1 cellular context compared by ENCODE assay signal in the genomic region with DNA sequence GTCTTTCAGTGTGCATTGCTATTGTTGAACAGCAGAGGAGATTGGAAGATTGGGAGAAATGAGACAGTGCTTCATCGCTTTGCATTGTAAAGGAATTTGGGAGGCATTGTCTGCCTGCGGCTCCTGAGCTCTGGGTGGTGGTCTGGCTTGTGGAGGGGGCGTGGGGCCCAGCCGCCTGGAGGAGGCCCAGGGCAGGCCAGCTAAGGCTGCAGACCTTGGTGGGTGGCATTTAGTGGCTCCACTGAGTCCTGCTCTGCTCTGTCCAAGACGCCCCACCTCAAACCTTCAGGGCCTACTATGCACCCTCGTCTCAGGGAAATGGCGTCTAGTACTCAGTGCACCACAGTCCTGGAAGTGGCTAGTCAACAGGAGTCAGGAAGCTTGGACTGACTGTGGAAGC.
TF ChIP-seq lines count a peak whose summit lies in the region.

No MANE protein-coding gene starts in this region.

TF ChIP-seq in HepG2, 621 proteins besides CTCF, POLR2A, EP300 and RAD21:
- TF ChIP-seq, protein P1, sequence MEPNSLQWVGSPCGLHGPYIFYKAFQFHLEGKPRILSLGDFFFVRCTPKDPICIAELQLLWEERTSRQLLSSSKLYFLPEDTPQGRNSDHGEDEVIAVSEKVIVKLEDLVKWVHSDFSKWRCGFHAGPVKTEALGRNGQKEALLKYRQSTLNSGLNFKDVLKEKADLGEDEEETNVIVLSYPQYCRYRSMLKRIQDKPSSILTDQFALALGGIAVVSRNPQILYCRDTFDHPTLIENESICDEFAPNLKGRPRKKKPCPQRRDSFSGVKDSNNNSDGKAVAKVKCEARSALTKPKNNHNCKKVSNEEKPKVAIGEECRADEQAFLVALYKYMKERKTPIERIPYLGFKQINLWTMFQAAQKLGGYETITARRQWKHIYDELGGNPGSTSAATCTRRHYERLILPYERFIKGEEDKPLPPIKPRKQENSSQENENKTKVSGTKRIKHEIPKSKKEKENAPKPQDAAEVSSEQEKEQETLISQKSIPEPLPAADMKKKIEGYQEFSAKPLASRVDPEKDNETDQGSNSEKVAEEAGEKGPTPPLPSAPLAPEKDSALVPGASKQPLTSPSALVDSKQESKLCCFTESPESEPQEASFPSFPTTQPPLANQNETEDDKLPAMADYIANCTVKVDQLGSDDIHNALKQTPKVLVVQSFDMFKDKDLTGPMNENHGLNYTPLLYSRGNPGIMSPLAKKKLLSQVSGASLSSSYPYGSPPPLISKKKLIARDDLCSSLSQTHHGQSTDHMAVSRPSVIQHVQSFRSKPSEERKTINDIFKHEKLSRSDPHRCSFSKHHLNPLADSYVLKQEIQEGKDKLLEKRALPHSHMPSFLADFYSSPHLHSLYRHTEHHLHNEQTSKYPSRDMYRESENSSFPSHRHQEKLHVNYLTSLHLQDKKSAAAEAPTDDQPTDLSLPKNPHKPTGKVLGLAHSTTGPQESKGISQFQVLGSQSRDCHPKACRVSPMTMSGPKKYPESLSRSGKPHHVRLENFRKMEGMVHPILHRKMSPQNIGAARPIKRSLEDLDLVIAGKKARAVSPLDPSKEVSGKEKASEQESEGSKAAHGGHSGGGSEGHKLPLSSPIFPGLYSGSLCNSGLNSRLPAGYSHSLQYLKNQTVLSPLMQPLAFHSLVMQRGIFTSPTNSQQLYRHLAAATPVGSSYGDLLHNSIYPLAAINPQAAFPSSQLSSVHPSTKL (CRISPR knock-in tag; IDR thresholded peaks at IDR 0.05), result no peak
- TF ChIP-seq, protein P2, sequence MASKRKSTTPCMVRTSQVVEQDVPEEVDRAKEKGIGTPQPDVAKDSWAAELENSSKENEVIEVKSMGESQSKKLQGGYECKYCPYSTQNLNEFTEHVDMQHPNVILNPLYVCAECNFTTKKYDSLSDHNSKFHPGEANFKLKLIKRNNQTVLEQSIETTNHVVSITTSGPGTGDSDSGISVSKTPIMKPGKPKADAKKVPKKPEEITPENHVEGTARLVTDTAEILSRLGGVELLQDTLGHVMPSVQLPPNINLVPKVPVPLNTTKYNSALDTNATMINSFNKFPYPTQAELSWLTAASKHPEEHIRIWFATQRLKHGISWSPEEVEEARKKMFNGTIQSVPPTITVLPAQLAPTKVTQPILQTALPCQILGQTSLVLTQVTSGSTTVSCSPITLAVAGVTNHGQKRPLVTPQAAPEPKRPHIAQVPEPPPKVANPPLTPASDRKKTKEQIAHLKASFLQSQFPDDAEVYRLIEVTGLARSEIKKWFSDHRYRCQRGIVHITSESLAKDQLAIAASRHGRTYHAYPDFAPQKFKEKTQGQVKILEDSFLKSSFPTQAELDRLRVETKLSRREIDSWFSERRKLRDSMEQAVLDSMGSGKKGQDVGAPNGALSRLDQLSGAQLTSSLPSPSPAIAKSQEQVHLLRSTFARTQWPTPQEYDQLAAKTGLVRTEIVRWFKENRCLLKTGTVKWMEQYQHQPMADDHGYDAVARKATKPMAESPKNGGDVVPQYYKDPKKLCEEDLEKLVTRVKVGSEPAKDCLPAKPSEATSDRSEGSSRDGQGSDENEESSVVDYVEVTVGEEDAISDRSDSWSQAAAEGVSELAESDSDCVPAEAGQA (IDR thresholded peaks at IDR 0.05; ENCODE audit: low read depth), result no peak
- TF ChIP-seq, protein P2 (CRISPR knock-in tag; IDR thresholded peaks at IDR 0.05; ENCODE audit: borderline replicate concordance), result no peak
- TF ChIP-seq, protein P3, sequence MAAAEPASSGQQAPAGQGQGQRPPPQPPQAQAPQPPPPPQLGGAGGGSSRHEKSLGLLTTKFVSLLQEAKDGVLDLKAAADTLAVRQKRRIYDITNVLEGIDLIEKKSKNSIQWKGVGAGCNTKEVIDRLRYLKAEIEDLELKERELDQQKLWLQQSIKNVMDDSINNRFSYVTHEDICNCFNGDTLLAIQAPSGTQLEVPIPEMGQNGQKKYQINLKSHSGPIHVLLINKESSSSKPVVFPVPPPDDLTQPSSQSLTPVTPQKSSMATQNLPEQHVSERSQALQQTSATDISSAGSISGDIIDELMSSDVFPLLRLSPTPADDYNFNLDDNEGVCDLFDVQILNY (CRISPR knock-in tag; conservative IDR thresholded peaks at IDR 0.05), result no peak
- TF ChIP-seq GFI1 (CRISPR knock-in tag; IDR thresholded peaks at IDR 0.05; ENCODE audit: borderline replicate concordance) (no peak), SIX1 (CRISPR knock-in tag; IDR thresholded peaks at IDR 0.05; ENCODE audit: borderline replicate concordance) (no peak), ZNF317 (CRISPR knock-in tag; IDR thresholded peaks at IDR 0.05) (no peak), GPN1 (CRISPR knock-in tag; IDR thresholded peaks at IDR 0.05; ENCODE audit: borderline replicate concordance) (no peak), KDM5B (CRISPR knock-in tag; IDR thresholded peaks at IDR 0.05; ENCODE audit: borderline replicate concordance) (no peak), AGO1 (IDR thresholded peaks at IDR 0.05; ENCODE audit: low read depth, low read length, poor library complexity, severe bottlenecking) (no peak), ZNF264 (CRISPR knock-in tag; IDR thresholded peaks at IDR 0.05) (no peak), SIX4 (CRISPR knock-in tag; IDR thresholded peaks at IDR 0.05) (no peak), ZNF709 (CRISPR knock-in tag; IDR thresholded peaks at IDR 0.05) (no peak)
- TF ChIP-seq, protein P4, sequence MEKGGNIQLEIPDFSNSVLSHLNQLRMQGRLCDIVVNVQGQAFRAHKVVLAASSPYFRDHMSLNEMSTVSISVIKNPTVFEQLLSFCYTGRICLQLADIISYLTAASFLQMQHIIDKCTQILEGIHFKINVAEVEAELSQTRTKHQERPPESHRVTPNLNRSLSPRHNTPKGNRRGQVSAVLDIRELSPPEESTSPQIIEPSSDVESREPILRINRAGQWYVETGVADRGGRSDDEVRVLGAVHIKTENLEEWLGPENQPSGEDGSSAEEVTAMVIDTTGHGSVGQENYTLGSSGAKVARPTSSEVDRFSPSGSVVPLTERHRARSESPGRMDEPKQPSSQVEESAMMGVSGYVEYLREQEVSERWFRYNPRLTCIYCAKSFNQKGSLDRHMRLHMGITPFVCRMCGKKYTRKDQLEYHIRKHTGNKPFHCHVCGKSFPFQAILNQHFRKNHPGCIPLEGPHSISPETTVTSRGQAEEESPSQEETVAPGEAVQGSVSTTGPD (CRISPR knock-in tag; IDR thresholded peaks at IDR 0.05), result no peak
- TF ChIP-seq, protein P5, sequence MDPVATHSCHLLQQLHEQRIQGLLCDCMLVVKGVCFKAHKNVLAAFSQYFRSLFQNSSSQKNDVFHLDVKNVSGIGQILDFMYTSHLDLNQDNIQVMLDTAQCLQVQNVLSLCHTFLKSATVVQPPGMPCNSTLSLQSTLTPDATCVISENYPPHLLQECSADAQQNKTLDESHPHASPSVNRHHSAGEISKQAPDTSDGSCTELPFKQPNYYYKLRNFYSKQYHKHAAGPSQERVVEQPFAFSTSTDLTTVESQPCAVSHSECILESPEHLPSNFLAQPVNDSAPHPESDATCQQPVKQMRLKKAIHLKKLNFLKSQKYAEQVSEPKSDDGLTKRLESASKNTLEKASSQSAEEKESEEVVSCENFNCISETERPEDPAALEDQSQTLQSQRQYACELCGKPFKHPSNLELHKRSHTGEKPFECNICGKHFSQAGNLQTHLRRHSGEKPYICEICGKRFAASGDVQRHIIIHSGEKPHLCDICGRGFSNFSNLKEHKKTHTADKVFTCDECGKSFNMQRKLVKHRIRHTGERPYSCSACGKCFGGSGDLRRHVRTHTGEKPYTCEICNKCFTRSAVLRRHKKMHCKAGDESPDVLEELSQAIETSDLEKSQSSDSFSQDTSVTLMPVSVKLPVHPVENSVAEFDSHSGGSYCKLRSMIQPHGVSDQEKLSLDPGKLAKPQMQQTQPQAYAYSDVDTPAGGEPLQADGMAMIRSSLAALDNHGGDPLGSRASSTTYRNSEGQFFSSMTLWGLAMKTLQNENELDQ (CRISPR knock-in tag; IDR thresholded peaks at IDR 0.05; ENCODE audit: borderline replicate concordance), result no peak
- TF ChIP-seq, protein P6, sequence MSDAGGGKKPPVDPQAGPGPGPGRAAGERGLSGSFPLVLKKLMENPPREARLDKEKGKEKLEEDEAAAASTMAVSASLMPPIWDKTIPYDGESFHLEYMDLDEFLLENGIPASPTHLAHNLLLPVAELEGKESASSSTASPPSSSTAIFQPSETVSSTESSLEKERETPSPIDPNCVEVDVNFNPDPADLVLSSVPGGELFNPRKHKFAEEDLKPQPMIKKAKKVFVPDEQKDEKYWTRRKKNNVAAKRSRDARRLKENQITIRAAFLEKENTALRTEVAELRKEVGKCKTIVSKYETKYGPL (CRISPR knock-in tag; IDR thresholded peaks at IDR 0.05), result no peak
- TF ChIP-seq, protein P7, sequence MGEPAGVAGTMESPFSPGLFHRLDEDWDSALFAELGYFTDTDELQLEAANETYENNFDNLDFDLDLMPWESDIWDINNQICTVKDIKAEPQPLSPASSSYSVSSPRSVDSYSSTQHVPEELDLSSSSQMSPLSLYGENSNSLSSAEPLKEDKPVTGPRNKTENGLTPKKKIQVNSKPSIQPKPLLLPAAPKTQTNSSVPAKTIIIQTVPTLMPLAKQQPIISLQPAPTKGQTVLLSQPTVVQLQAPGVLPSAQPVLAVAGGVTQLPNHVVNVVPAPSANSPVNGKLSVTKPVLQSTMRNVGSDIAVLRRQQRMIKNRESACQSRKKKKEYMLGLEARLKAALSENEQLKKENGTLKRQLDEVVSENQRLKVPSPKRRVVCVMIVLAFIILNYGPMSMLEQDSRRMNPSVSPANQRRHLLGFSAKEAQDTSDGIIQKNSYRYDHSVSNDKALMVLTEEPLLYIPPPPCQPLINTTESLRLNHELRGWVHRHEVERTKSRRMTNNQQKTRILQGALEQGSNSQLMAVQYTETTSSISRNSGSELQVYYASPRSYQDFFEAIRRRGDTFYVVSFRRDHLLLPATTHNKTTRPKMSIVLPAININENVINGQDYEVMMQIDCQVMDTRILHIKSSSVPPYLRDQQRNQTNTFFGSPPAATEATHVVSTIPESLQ (CRISPR knock-in tag; conservative IDR thresholded peaks at IDR 0.05), result no peak
- TF ChIP-seq, protein P8, sequence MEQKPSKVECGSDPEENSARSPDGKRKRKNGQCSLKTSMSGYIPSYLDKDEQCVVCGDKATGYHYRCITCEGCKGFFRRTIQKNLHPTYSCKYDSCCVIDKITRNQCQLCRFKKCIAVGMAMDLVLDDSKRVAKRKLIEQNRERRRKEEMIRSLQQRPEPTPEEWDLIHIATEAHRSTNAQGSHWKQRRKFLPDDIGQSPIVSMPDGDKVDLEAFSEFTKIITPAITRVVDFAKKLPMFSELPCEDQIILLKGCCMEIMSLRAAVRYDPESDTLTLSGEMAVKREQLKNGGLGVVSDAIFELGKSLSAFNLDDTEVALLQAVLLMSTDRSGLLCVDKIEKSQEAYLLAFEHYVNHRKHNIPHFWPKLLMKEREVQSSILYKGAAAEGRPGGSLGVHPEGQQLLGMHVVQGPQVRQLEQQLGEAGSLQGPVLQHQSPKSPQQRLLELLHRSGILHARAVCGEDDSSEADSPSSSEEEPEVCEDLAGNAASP (CRISPR knock-in tag; IDR thresholded peaks at IDR 0.05; ENCODE audit: borderline replicate concordance), result no peak
- TF ChIP-seq, protein P9, sequence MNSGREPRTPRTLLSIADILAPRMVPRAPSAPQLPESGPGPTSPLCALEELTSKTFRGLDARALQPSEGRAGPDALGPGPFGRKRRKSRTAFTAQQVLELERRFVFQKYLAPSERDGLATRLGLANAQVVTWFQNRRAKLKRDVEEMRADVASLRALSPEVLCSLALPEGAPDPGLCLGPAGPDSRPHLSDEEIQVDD (CRISPR knock-in tag; IDR thresholded peaks at IDR 0.05; ENCODE audit: borderline replicate concordance), result no peak
- TF ChIP-seq, protein P10, sequence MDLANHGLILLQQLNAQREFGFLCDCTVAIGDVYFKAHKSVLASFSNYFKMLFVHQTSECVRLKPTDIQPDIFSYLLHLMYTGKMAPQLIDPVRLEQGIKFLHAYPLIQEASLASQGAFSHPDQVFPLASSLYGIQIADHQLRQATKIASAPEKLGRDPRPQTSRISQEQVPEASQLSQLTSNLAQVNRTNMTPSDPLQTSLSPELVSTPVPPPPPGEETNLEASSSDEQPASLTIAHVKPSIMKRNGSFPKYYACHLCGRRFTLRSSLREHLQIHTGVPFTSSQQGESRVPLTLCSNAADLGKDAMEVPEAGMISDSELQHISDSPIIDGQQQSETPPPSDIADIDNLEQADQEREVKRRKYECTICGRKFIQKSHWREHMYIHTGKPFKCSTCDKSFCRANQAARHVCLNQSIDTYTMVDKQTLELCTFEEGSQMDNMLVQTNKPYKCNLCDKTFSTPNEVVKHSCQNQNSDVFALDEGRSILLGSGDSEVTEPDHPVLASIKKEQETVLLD (CRISPR knock-in tag; IDR thresholded peaks at IDR 0.05; ENCODE audit: low read depth), result no peak
- TF ChIP-seq, protein P11, sequence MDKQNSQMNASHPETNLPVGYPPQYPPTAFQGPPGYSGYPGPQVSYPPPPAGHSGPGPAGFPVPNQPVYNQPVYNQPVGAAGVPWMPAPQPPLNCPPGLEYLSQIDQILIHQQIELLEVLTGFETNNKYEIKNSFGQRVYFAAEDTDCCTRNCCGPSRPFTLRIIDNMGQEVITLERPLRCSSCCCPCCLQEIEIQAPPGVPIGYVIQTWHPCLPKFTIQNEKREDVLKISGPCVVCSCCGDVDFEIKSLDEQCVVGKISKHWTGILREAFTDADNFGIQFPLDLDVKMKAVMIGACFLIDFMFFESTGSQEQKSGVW (CRISPR knock-in tag; IDR thresholded peaks at IDR 0.05; ENCODE audit: borderline replicate concordance), result no peak
TF ChIP-seq in HepG2: peak in this region for 0.
